ENCODE assay signal across 8 cellular contexts in the genomic region with DNA sequence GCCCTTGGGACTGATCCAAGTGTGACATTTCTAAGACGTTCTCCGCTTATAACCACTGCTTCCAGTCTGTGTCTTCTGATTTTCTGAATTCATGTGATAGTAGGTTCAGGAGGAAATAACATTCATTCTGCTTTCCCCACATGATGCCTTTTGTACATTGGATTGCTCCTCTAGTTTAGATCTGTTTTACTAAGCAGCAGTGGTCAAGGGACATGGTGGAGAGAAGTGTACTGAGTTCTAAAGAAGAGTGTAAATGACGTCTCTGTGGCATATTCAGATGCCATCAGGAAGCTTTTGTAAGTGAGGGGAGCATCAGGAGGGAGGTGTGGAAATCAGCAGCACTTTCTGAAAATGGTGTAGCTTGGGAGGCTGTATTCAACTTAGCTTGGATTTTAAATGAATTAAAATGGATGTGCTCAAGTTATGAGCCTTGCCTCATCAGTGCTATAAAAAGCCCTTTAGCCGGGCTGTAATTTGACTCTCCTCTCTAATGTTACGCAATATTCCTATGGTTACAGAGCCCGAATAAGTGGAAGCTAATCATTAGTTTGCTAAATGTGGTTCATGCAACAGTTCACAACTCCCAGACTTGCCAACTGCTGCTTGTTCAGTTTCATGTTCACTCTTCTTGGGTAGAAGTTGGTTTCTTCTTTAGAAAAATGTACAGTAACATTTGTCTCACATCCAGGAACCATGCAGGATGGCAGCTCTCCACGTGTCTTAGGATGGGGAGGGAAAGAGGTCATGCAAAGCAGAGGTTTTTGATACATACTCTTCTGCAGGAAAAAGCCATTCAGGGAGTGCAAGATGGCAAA.
DNase-seq lines count a peak whose midpoint lies in the region; ATAC-seq and TF ChIP-seq lines count a peak whose summit lies in the region.

No MANE protein-coding gene starts in this region.

- intact Hi-C loops in sigmoid colon (cut with DNase I): no loop called here

- no peaks in the 10 kb centered on the region for H3K9me2 ChIP-seq in MM.1S (replicated peaks; ENCODE audit: insufficient read depth, low read length)

- TF ChIP-seq CTCF in Peyer's patch (IDR thresholded peaks at IDR 0.05) (no peak), sigmoid colon (IDR thresholded peaks at IDR 0.05) (no peak), MM.1S (IDR thresholded peaks at IDR 0.05; ENCODE audit: low read length) (no peak)

- H3K4me1 ChIP-seq in Peyer's patch: peaks cover 0 to 7% (median 0%) of the 10 kb centered on the region in 4 donors
- H3K4me1 ChIP-seq in sigmoid colon: peaks cover 0 to 21% (median 16%) of the 10 kb centered on the region in 4 donors
- H3K4me1 ChIP-seq in MM.1S (ENCODE audit: low read length): peaks cover 50% of the 10 kb centered on the region

- H3K4me3 ChIP-seq in Peyer's patch (no peak overlapping the region), sigmoid colon (no peak overlapping the region), MM.1S (ENCODE audit: low read length) (no peak overlapping the region)

- no peaks in the 10 kb centered on the region for H3K79me2 ChIP-seq in MM.1S (ENCODE audit: low read length)

- H2AFZ ChIP-seq in MM.1S (ENCODE audit: low read length): no peak overlapping the region

- H4K20me1 ChIP-seq in MM.1S (ENCODE audit: insufficient read depth, low read length): no peaks in the 10 kb centered on the region

- no peak for ATAC-seq in GM21576 (IDR thresholded peaks at IDR 0.05; ENCODE audit: unreplicated experiment)
- ATAC-seq in activated CD4-positive, CD25-positive, alpha-beta regulatory T cell treated with anti-CD3 and anti-CD28 coated beads, Interleukin-2, amount 50 U/mL, for 24 hours: no peak

- H3K27ac ChIP-seq in Peyer's patch: peak overlapping the region in 3 of 4 donors; percentile 35 to 58 (median 43)
- peak overlapping the region; percentile 53 to 70 (median 58) for H3K27ac ChIP-seq in sigmoid colon
- no peak overlapping the region; the same call in 1 of the 2 replicates for H3K27ac ChIP-seq in MM.1S (ENCODE audit: low read length)

- no peaks in the 10 kb centered on the region for H3K27me3 ChIP-seq in Peyer's patch
- no peaks in the 10 kb centered on the region for H3K27me3 ChIP-seq in sigmoid colon
- no peaks in the 10 kb centered on the region for H3K27me3 ChIP-seq in MM.1S (replicated peaks; ENCODE audit: insufficient read depth, low read length)

- WGBS in sigmoid colon, 2 donors: 52 to 57% methylated on average over 7 of the region's 7 CpGs

- no peak for TF ChIP-seq EP300 in sigmoid colon (IDR thresholded peaks at IDR 0.05)

- DNase-seq in CD1c-positive myeloid dendritic cell (ENCODE audit: extremely low spot score): peak; percentile 70
- peak; percentile 55 for DNase-seq in HuH-7 (ENCODE audit: low spot score)
- DNase-seq in Peyer's patch: no peak
- peak; percentile 98 for DNase-seq in fibroblast of peridontal ligament (ENCODE audit: extremely low read depth)
- DNase-seq in sigmoid colon: no peak
- DNase-seq in MM.1S: no peak

- TF ChIP-seq POLR2A in Peyer's patch (IDR thresholded peaks at IDR 0.05) (no peak), sigmoid colon (IDR thresholded peaks at IDR 0.05) (no peak)

- H3K9me3 ChIP-seq in Peyer's patch (no peaks in the 10 kb centered on the region), sigmoid colon (no peaks in the 10 kb centered on the region), MM.1S (replicated peaks; ENCODE audit: insufficient read depth, low read length) (no peaks in the 10 kb centered on the region)

- peaks cover 22% of the 10 kb centered on the region for H3F3A ChIP-seq in MM.1S (ENCODE audit: insufficient read depth, low read length)

- no peak overlapping the region for H3K9ac ChIP-seq in MM.1S (ENCODE audit: low read length)

- H3K4me2 ChIP-seq in MM.1S (ENCODE audit: low read depth, low read length): no peak overlapping the region

- H3K36me3 ChIP-seq in Peyer's patch (peaks cover 0 to 12% (median 0%) of the 10 kb centered on the region in 3 donors), sigmoid colon (no peaks in the 10 kb centered on the region), MM.1S (replicated peaks; ENCODE audit: insufficient read depth, low read length) (no peaks in the 10 kb centered on the region)

Comparison
In these comparisons a context has a peak if more than half of its experiments do, and no peak if none do; other contexts are left out.
1. DNase-seq: peak in CD1c-positive myeloid dendritic cell (single experiment), HuH-7 (single experiment) and fibroblast of peridontal ligament (single experiment); none in Peyer's patch (0 of 3), sigmoid colon (single experiment) and MM.1S (single experiment).